1 cellular context compared by ENCODE assay signal in the genomic region with DNA sequence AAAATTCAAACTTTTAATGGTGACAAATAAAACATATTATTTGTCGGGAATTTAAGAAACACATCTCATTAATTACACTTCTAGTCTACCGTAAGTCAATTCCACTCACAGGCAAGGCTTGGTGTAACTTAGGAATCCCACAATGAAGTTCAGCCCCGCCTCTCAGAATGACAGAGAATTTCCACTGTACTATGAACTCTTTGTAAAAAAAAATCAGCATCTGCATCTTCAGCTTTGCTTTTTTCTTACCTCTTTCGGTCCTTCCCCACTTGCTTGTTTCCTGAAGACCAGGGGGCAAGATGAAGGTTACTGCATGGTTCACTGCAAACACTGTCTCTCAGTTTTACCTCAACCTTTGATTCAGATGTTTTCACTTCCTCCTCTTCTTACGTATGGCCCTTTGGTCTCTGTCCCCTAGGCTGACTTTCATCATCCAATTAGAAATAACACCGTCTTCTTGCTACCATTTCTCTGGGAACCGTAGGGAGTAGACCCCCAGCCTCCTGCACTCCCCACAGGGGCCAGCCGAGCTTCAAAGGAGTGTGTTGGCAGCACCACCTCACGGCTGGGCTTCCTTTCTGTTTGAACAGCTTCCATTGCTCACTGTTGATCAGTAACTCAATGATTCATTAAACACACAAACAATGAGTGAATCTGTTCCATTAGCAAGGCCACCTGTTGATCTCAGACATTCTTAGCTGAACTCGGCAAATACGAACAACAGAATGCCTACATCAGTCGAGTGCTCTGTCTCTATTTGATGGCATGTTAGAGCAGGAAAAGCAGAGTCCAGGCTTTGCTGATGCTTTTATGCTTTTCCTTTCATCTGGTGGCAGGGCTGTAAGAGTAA.
TF ChIP-seq lines count a peak whose summit lies in the region.

No MANE protein-coding gene starts in this region.

TF ChIP-seq in HepG2, 621 proteins besides CTCF, POLR2A, EP300 and RAD21 (continued from another document and continues in another):
- TF ChIP-seq, protein P1, sequence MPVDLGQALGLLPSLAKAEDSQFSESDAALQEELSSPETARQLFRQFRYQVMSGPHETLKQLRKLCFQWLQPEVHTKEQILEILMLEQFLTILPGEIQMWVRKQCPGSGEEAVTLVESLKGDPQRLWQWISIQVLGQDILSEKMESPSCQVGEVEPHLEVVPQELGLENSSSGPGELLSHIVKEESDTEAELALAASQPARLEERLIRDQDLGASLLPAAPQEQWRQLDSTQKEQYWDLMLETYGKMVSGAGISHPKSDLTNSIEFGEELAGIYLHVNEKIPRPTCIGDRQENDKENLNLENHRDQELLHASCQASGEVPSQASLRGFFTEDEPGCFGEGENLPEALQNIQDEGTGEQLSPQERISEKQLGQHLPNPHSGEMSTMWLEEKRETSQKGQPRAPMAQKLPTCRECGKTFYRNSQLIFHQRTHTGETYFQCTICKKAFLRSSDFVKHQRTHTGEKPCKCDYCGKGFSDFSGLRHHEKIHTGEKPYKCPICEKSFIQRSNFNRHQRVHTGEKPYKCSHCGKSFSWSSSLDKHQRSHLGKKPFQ (CRISPR knock-in tag; IDR thresholded peaks at IDR 0.05; ENCODE audit: insufficient replicate concordance) = peak; percentile 51
- TF ChIP-seq FOXA3 (CRISPR knock-in tag; IDR thresholded peaks at IDR 0.05) (peak; percentile 98), ZNF3 (CRISPR knock-in tag; IDR thresholded peaks at IDR 0.05) (no peak), MIXL1 (CRISPR knock-in tag; IDR thresholded peaks at IDR 0.05) (peak; percentile 97), NONO (IDR thresholded peaks at IDR 0.05) (no peak), NONO (CRISPR knock-in tag; conservative IDR thresholded peaks at IDR 0.05) (0 out of 2 replicates have a peak, but pooled peaks have one; percentile 52), RORA (CRISPR knock-in tag; IDR thresholded peaks at IDR 0.05) (0 out of 2 replicates have a peak, but pooled peaks have one; percentile 89), POGZ (CRISPR knock-in tag; IDR thresholded peaks at IDR 0.05) (peak; percentile 95), FOXK1 (CRISPR knock-in tag; IDR thresholded peaks at IDR 0.05; ENCODE audit: borderline replicate concordance, low read depth) (peak; percentile 97), ZNF605 (CRISPR knock-in tag; IDR thresholded peaks at IDR 0.05) (peak; percentile 84), NR2F1 (CRISPR knock-in tag; IDR thresholded peaks at IDR 0.05) (peak; percentile 44 to 63; a peak in 3 of 4 replicates), MXI1 (IDR thresholded peaks at IDR 0.05; ENCODE audit: borderline replicate concordance, low read depth, low read length) (peak; percentile 51; the same call in 1 of the 3 replicates), PITX1 (CRISPR knock-in tag; IDR thresholded peaks at IDR 0.05) (peak; percentile 90)
- TF ChIP-seq, protein P2, sequence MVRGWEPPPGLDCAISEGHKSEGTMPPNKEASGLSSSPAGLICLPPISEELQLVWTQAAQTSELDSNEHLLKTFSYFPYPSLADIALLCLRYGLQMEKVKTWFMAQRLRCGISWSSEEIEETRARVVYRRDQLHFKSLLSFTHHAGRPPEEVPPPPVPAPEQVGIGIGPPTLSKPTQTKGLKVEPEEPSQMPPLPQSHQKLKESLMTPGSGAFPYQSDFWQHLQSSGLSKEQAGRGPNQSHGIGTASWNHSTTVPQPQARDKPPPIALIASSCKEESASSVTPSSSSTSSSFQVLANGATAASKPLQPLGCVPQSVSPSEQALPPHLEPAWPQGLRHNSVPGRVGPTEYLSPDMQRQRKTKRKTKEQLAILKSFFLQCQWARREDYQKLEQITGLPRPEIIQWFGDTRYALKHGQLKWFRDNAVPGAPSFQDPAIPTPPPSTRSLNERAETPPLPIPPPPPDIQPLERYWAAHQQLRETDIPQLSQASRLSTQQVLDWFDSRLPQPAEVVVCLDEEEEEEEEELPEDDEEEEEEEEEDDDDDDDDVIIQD (CRISPR knock-in tag; IDR thresholded peaks at IDR 0.05; ENCODE audit: low read depth) = peak; percentile 99
- TF ChIP-seq, protein P3, sequence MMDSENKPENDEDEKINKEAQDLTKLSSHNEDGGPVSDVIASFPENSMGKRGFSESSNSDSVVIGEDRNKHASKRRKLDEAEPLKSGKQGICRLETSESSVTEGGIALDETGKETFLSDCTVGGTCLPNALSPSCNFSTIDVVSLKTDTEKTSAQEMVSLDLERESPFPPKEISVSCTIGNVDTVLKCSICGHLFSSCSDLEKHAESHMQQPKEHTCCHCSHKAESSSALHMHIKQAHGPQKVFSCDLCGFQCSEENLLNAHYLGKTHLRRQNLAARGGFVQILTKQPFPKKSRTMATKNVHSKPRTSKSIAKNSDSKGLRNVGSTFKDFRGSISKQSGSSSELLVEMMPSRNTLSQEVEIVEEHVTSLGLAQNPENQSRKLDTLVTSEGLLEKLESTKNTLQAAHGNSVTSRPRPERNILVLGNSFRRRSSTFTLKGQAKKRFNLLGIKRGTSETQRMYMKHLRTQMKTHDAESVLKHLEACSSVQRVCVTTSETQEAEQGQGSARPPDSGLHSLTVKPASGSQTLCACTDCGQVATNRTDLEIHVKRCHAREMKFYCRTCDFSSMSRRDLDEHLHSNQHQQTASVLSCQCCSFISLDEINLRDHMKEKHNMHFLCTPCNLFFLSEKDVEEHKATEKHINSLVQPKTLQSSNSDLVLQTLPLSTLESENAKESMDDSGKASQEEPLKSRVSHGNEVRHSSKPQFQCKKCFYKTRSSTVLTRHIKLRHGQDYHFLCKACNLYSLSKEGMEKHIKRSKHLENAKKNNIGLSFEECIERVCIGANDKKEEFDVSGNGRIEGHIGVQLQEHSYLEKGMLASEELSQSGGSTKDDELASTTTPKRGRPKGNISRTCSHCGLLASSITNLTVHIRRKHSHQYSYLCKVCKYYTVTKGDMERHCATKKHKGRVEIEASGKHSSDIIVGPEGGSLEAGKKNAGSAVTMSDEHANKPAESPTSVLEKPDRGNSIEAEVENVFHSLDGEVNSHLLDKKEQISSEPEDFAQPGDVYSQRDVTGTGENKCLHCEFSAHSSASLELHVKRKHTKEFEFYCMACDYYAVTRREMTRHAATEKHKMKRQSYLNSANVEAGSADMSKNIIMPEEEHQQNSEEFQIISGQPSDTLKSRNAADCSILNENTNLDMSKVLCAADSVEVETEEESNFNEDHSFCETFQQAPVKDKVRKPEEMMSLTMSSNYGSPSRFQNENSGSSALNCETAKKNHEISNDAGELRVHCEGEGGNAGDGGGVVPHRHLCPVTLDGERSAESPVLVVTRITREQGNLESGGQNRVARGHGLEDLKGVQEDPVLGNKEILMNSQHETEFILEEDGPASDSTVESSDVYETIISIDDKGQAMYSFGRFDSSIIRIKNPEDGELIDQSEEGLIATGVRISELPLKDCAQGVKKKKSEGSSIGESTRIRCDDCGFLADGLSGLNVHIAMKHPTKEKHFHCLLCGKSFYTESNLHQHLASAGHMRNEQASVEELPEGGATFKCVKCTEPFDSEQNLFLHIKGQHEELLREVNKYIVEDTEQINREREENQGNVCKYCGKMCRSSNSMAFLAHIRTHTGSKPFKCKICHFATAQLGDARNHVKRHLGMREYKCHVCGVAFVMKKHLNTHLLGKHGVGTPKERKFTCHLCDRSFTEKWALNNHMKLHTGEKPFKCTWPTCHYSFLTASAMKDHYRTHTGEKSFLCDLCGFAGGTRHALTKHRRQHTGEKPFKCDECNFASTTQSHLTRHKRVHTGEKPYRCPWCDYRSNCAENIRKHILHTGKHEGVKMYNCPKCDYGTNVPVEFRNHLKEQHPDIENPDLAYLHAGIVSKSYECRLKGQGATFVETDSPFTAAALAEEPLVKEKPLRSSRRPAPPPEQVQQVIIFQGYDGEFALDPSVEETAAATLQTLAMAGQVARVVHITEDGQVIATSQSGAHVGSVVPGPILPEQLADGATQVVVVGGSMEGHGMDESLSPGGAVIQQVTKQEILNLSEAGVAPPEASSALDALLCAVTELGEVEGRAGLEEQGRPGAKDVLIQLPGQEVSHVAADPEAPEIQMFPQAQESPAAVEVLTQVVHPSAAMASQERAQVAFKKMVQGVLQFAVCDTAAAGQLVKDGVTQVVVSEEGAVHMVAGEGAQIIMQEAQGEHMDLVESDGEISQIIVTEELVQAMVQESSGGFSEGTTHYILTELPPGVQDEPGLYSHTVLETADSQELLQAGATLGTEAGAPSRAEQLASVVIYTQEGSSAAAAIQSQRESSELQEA (CRISPR knock-in tag; IDR thresholded peaks at IDR 0.05; ENCODE audit: not compliant biosample characterization) = no peak
- TF ChIP-seq, protein P4, sequence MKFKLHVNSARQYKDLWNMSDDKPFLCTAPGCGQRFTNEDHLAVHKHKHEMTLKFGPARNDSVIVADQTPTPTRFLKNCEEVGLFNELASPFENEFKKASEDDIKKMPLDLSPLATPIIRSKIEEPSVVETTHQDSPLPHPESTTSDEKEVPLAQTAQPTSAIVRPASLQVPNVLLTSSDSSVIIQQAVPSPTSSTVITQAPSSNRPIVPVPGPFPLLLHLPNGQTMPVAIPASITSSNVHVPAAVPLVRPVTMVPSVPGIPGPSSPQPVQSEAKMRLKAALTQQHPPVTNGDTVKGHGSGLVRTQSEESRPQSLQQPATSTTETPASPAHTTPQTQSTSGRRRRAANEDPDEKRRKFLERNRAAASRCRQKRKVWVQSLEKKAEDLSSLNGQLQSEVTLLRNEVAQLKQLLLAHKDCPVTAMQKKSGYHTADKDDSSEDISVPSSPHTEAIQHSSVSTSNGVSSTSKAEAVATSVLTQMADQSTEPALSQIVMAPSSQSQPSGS (CRISPR knock-in tag; IDR thresholded peaks at IDR 0.05) = peak; percentile 95
- TF ChIP-seq, protein P5, sequence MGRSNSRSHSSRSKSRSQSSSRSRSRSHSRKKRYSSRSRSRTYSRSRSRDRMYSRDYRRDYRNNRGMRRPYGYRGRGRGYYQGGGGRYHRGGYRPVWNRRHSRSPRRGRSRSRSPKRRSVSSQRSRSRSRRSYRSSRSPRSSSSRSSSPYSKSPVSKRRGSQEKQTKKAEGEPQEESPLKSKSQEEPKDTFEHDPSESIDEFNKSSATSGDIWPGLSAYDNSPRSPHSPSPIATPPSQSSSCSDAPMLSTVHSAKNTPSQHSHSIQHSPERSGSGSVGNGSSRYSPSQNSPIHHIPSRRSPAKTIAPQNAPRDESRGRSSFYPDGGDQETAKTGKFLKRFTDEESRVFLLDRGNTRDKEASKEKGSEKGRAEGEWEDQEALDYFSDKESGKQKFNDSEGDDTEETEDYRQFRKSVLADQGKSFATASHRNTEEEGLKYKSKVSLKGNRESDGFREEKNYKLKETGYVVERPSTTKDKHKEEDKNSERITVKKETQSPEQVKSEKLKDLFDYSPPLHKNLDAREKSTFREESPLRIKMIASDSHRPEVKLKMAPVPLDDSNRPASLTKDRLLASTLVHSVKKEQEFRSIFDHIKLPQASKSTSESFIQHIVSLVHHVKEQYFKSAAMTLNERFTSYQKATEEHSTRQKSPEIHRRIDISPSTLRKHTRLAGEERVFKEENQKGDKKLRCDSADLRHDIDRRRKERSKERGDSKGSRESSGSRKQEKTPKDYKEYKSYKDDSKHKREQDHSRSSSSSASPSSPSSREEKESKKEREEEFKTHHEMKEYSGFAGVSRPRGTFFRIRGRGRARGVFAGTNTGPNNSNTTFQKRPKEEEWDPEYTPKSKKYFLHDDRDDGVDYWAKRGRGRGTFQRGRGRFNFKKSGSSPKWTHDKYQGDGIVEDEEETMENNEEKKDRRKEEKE (IDR thresholded peaks at IDR 0.05) = no peak
- TF ChIP-seq, protein P6, sequence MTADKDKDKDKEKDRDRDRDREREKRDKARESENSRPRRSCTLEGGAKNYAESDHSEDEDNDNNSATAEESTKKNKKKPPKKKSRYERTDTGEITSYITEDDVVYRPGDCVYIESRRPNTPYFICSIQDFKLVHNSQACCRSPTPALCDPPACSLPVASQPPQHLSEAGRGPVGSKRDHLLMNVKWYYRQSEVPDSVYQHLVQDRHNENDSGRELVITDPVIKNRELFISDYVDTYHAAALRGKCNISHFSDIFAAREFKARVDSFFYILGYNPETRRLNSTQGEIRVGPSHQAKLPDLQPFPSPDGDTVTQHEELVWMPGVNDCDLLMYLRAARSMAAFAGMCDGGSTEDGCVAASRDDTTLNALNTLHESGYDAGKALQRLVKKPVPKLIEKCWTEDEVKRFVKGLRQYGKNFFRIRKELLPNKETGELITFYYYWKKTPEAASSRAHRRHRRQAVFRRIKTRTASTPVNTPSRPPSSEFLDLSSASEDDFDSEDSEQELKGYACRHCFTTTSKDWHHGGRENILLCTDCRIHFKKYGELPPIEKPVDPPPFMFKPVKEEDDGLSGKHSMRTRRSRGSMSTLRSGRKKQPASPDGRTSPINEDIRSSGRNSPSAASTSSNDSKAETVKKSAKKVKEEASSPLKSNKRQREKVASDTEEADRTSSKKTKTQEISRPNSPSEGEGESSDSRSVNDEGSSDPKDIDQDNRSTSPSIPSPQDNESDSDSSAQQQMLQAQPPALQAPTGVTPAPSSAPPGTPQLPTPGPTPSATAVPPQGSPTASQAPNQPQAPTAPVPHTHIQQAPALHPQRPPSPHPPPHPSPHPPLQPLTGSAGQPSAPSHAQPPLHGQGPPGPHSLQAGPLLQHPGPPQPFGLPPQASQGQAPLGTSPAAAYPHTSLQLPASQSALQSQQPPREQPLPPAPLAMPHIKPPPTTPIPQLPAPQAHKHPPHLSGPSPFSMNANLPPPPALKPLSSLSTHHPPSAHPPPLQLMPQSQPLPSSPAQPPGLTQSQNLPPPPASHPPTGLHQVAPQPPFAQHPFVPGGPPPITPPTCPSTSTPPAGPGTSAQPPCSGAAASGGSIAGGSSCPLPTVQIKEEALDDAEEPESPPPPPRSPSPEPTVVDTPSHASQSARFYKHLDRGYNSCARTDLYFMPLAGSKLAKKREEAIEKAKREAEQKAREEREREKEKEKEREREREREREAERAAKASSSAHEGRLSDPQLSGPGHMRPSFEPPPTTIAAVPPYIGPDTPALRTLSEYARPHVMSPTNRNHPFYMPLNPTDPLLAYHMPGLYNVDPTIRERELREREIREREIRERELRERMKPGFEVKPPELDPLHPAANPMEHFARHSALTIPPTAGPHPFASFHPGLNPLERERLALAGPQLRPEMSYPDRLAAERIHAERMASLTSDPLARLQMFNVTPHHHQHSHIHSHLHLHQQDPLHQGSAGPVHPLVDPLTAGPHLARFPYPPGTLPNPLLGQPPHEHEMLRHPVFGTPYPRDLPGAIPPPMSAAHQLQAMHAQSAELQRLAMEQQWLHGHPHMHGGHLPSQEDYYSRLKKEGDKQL (CRISPR knock-in tag; IDR thresholded peaks at IDR 0.05; ENCODE audit: low read depth) = peak; percentile 85
- TF ChIP-seq, protein P7, sequence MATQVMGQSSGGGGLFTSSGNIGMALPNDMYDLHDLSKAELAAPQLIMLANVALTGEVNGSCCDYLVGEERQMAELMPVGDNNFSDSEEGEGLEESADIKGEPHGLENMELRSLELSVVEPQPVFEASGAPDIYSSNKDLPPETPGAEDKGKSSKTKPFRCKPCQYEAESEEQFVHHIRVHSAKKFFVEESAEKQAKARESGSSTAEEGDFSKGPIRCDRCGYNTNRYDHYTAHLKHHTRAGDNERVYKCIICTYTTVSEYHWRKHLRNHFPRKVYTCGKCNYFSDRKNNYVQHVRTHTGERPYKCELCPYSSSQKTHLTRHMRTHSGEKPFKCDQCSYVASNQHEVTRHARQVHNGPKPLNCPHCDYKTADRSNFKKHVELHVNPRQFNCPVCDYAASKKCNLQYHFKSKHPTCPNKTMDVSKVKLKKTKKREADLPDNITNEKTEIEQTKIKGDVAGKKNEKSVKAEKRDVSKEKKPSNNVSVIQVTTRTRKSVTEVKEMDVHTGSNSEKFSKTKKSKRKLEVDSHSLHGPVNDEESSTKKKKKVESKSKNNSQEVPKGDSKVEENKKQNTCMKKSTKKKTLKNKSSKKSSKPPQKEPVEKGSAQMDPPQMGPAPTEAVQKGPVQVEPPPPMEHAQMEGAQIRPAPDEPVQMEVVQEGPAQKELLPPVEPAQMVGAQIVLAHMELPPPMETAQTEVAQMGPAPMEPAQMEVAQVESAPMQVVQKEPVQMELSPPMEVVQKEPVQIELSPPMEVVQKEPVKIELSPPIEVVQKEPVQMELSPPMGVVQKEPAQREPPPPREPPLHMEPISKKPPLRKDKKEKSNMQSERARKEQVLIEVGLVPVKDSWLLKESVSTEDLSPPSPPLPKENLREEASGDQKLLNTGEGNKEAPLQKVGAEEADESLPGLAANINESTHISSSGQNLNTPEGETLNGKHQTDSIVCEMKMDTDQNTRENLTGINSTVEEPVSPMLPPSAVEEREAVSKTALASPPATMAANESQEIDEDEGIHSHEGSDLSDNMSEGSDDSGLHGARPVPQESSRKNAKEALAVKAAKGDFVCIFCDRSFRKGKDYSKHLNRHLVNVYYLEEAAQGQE (IDR thresholded peaks at IDR 0.05; ENCODE audit: borderline replicate concordance in 1 of 2, low read depth in 1 of 2, low read length in 2 of 2) = peak in 1 of 2 experiments; percentile 12; a peak in 1 of 4 replicates
